Comparison of ENCODE assay signal across 2 cellular contexts in genomic region chr14:33956640-33957039, GRCh38.
A peak's percentile ranks its signal among the peaks of the same experiment; 100 is the strongest.
TF ChIP-seq lines count a peak whose summit lies in the region.

No MANE protein-coding gene starts in this region.

TF ChIP-seq in HepG2, 621 proteins besides CTCF, POLR2A, EP300 and RAD21:
- TF ChIP-seq CBX1 (IDR thresholded peaks at IDR 0.05; ENCODE audit: low read depth) (no peak), ZKSCAN8 (CRISPR knock-in tag; IDR thresholded peaks at IDR 0.05; ENCODE audit: borderline replicate concordance) (0 out of 2 replicates have a peak, but pooled peaks have one; percentile 2), ARNTL (CRISPR knock-in tag; IDR thresholded peaks at IDR 0.05) (no peak), GATAD2A (CRISPR knock-in tag; IDR thresholded peaks at IDR 0.05) (no peak)
TF ChIP-seq in HepG2: peak in this region for 1.

TF ChIP-seq in H1, 55 proteins besides CTCF, POLR2A, EP300 and RAD21:
- TF ChIP-seq TAF1 (IDR thresholded peaks at IDR 0.05; ENCODE audit: low read depth, low read length) (no peak), MAX (IDR thresholded peaks at IDR 0.05) (no peak), CBX8 (IDR thresholded peaks at IDR 0.05; ENCODE audit: borderline replicate concordance, low read depth, low read length) (no peak), RXRA (IDR thresholded peaks at IDR 0.05; ENCODE audit: insufficient read depth, low read depth, low read length) (no peak), KDM1A (IDR thresholded peaks at IDR 0.05; ENCODE audit: borderline replicate concordance, low read length) (no peak), RBBP5 (IDR thresholded peaks at IDR 0.05; ENCODE audit: borderline replicate concordance, low read depth, low read length) (no peak), KDM4A (IDR thresholded peaks at IDR 0.05; ENCODE audit: low read depth, low read length, severe bottlenecking) (no peak), JUN (IDR thresholded peaks at IDR 0.05; ENCODE audit: low read depth, low read length) (no peak), ASH2L (IDR thresholded peaks at IDR 0.05; ENCODE audit: low read length) (no peak), ATF3 (IDR thresholded peaks at IDR 0.05; ENCODE audit: insufficient read depth, low read depth, low read length) (no peak), NANOG (IDR thresholded peaks at IDR 0.05; ENCODE audit: insufficient read depth, low read depth, low read length, poor library complexity, severe bottlenecking) (no peak), POU5F1 (IDR thresholded peaks at IDR 0.05; ENCODE audit: low read depth, low read length) (no peak), ZNF274 (IDR thresholded peaks at IDR 0.05; ENCODE audit: borderline replicate concordance, extremely low read depth, low read length) (no peak), CHD2 (IDR thresholded peaks at IDR 0.05; ENCODE audit: low read length) (no peak), SIN3A (conservative IDR thresholded peaks at IDR 0.05 in 1 of 2, IDR thresholded peaks at IDR 0.05 in 1 of 2; ENCODE audit: low read depth in 1 of 2, low read length in 2 of 2) (no peak), HDAC2 (IDR thresholded peaks at IDR 0.05; ENCODE audit: borderline replicate concordance in 1 of 2, low read depth in 2 of 2, low read length in 2 of 2) (no peak), SAP30 (IDR thresholded peaks at IDR 0.05; ENCODE audit: insufficient read depth, insufficient replicate concordance, low read length) (no peak), CBX5 (IDR thresholded peaks at IDR 0.05; ENCODE audit: low read depth, low read length) (no peak)
TF ChIP-seq in H1: peak in this region for 0.
